15 cellular contexts compared by ENCODE assay signal in genomic region chr2:120609826-120610395, GRCh38.
DNase-seq lines count a peak whose midpoint lies in the region; ATAC-seq and TF ChIP-seq lines count a peak whose summit lies in the region.
"Had no signal": no experiment of that assay in that cellular context is flagged by ENCODE, and none has a peak within 500 bp of the region (broad histone marks: within the 10 kb centered on the region; RNA-seq: fewer than 3 reads in every experiment).

No MANE protein-coding gene starts in this region.

- H3K36me3 ChIP-seq in BLaER1 treated with 17β-estradiol and CSF1 and Interleukin-3, amounts not matched to agents 10 nM and 100 nM: no peaks in the 10 kb centered on the region
- H3K36me3 ChIP-seq in H7 (replicated peaks; ENCODE audit: control insufficient read depth, insufficient read depth, low read length) (no peaks in the 10 kb centered on the region), neural progenitor cell (no peaks in the 10 kb centered on the region), sigmoid colon (no peaks in the 10 kb centered on the region)

- no peak for TF ChIP-seq POLR2A in sigmoid colon (IDR thresholded peaks at IDR 0.05)

- H2AFZ ChIP-seq in neural progenitor cell (replicated peaks): no peak overlapping the region
- H2AFZ ChIP-seq: GM23248 had no signal

- H3K9me3 ChIP-seq in BLaER1 treated with 17β-estradiol and CSF1 and Interleukin-3, amounts not matched to agents 10 nM and 100 nM (replicated peaks in 1 of 11): no peaks in the 10 kb centered on the region
- H3K9me3 ChIP-seq in neural progenitor cell (ENCODE audit: low read depth) (no peaks in the 10 kb centered on the region), sigmoid colon (no peaks in the 10 kb centered on the region)
- H3K9me3 ChIP-seq: Caco-2 had no signal

- no peaks in the 10 kb centered on the region for H3K27me3 ChIP-seq in BLaER1 treated with 17β-estradiol and CSF1 and Interleukin-3, amounts not matched to agents 10 nM and 100 nM
- H3K27me3 ChIP-seq in H7 (ENCODE audit: control insufficient read depth, insufficient read depth, low read length) (peaks cover 3% of the 10 kb centered on the region; the same call in 1 of the 2 replicates), neural progenitor cell (peaks cover 5% of the 10 kb centered on the region), sigmoid colon (no peaks in the 10 kb centered on the region)

- intact Hi-C loops in sigmoid colon (cut with DNase I): no loop called here

- no peaks in the 10 kb centered on the region for H3K79me2 ChIP-seq in neural progenitor cell (ENCODE audit: low read depth)

- no peak overlapping the region for H3K4me3 ChIP-seq in BLaER1 treated with 17β-estradiol and CSF1 and Interleukin-3, amounts not matched to agents 10 nM and 100 nM
- no peak overlapping the region for H3K4me3 ChIP-seq in H7 (ENCODE audit: insufficient read depth, low read depth, low read length)
- H3K4me3 ChIP-seq in neural progenitor cell: no peak overlapping the region
- no peak overlapping the region for H3K4me3 ChIP-seq in sigmoid colon
- H3K4me3 ChIP-seq: GM23248 had no signal

- WGBS in sigmoid colon, 2 donors: 78 to 80% methylated on average over 13 of the region's 13 CpGs

- no peaks in the 10 kb centered on the region for H3F3A ChIP-seq in neural progenitor cell (ENCODE audit: low read depth)

- H3K9me3 Mint-ChIP-seq in endothelial cell (ENCODE audit: unreplicated experiment) (no peaks in the 10 kb centered on the region), neural progenitor cell (no peaks in the 10 kb centered on the region), osteocyte (ENCODE audit: unreplicated experiment) (no peaks in the 10 kb centered on the region)
- H3K9me3 Mint-ChIP-seq: CD14-positive monocyte had no signal

- no peaks in the 10 kb centered on the region for H4K20me1 ChIP-seq in BLaER1 treated with 17β-estradiol and CSF1 and Interleukin-3, amounts not matched to agents 10 nM and 100 nM
- H4K20me1 ChIP-seq in neural progenitor cell (ENCODE audit: low read depth): no peaks in the 10 kb centered on the region

- H3K4me1 Mint-ChIP-seq in endothelial cell (ENCODE audit: unreplicated experiment) (peaks cover 33% of the 10 kb centered on the region), neural progenitor cell (peaks cover 55% of the 10 kb centered on the region), osteocyte (ENCODE audit: unreplicated experiment) (peaks cover 1% of the 10 kb centered on the region)
- H3K4me1 Mint-ChIP-seq: B cell; CD8-positive, alpha-beta memory T cell had no signal

- H3K27ac ChIP-seq in BLaER1 treated with 17β-estradiol and CSF1 and Interleukin-3, amounts not matched to agents 10 nM and 100 nM: no peak overlapping the region
- no peak overlapping the region for H3K27ac ChIP-seq in neural progenitor cell
- no peak overlapping the region for H3K27ac ChIP-seq in sigmoid colon
- H3K27ac ChIP-seq: GM23248, HL-60 had no signal

- H3K27ac Mint-ChIP-seq in endothelial cell (ENCODE audit: unreplicated experiment) (peak overlapping the region; percentile 13), neural progenitor cell (peak overlapping the region; percentile 33), osteocyte (ENCODE audit: unreplicated experiment) (no peak overlapping the region)
- H3K27ac Mint-ChIP-seq: B cell; CD8-positive, alpha-beta memory T cell had no signal

- TF ChIP-seq EP300 in sigmoid colon (IDR thresholded peaks at IDR 0.05): no peak

- H3K27me3 Mint-ChIP-seq in endothelial cell (ENCODE audit: unreplicated experiment): peaks cover 24% of the 10 kb centered on the region
- peaks cover 30% of the 10 kb centered on the region for H3K27me3 Mint-ChIP-seq in neural progenitor cell (ENCODE audit: insufficient read depth, low read depth)
- H3K27me3 Mint-ChIP-seq in osteocyte (ENCODE audit: unreplicated experiment): peaks cover 57% of the 10 kb centered on the region

- peak overlapping the region in 7 of 11 experiments; percentile 3 to 24 (median 11); a peak in 10 of 22 replicates for H3K4me2 ChIP-seq in BLaER1 treated with 17β-estradiol and CSF1 and Interleukin-3, amounts not matched to agents 10 nM and 100 nM
- H3K4me2 ChIP-seq in neural progenitor cell: no peak overlapping the region

- no peak overlapping the region for H3K9ac ChIP-seq in BLaER1 treated with 17β-estradiol and CSF1 and Interleukin-3, amounts not matched to agents 10 nM and 100 nM
- no peak overlapping the region for H3K9ac ChIP-seq in neural progenitor cell
- H3K9ac ChIP-seq: GM23248 had no signal

- peaks cover 26 to 50% (median 41%) of the 10 kb centered on the region in 10 experiments for H3K4me1 ChIP-seq in BLaER1 treated with 17β-estradiol and CSF1 and Interleukin-3, amounts not matched to agents 10 nM and 100 nM
- H3K4me1 ChIP-seq in neural progenitor cell: peaks cover 3% of the 10 kb centered on the region
- peaks cover 0 to 24% (median 14%) of the 10 kb centered on the region in 4 donors for H3K4me1 ChIP-seq in sigmoid colon
- H3K4me1 ChIP-seq: Caco-2 had no signal

- TF ChIP-seq CTCF in endothelial cell (IDR thresholded peaks at IDR 0.05; ENCODE audit: unreplicated experiment) (no peak), neural progenitor cell (IDR thresholded peaks at IDR 0.05) (no peak), sigmoid colon (IDR thresholded peaks at IDR 0.05) (no peak), osteocyte (IDR thresholded peaks at IDR 0.05) (no peak)

- H3K36me3 Mint-ChIP-seq in endothelial cell (ENCODE audit: low read depth, unreplicated experiment) (no peaks in the 10 kb centered on the region), neural progenitor cell (no peaks in the 10 kb centered on the region), osteocyte (ENCODE audit: unreplicated experiment) (no peaks in the 10 kb centered on the region)
- H3K36me3 Mint-ChIP-seq: CD14-positive monocyte; CD8-positive, alpha-beta memory T cell had no signal

- DNase-seq in H7: peak; percentile 73
- DNase-seq in endothelial cell (ENCODE audit: low spot score): no peak
- DNase-seq in neural progenitor cell (ENCODE audit: low spot score): no peak
- no peak for DNase-seq in sigmoid colon
- no peak for DNase-seq in osteocyte (ENCODE audit: extremely low spot score, unreplicated experiment)
- DNase-seq: Caco-2, DMS53, GM23248 had no signal

- no peak overlapping the region for H3K4me3 Mint-ChIP-seq in endothelial cell (ENCODE audit: unreplicated experiment)
- H3K4me3 Mint-ChIP-seq in neural progenitor cell: no peak overlapping the region
- H3K4me3 Mint-ChIP-seq in osteocyte (ENCODE audit: unreplicated experiment): no peak overlapping the region
- H3K4me3 Mint-ChIP-seq: B cell; CD14-positive monocyte; CD8-positive, alpha-beta memory T cell had no signal

- ATAC-seq in HG02623 (IDR thresholded peaks at IDR 0.05; ENCODE audit: unreplicated experiment): no peak
- ATAC-seq: HCT116 had no signal
